8 cellular contexts compared by ENCODE assay signal in the genomic region with DNA sequence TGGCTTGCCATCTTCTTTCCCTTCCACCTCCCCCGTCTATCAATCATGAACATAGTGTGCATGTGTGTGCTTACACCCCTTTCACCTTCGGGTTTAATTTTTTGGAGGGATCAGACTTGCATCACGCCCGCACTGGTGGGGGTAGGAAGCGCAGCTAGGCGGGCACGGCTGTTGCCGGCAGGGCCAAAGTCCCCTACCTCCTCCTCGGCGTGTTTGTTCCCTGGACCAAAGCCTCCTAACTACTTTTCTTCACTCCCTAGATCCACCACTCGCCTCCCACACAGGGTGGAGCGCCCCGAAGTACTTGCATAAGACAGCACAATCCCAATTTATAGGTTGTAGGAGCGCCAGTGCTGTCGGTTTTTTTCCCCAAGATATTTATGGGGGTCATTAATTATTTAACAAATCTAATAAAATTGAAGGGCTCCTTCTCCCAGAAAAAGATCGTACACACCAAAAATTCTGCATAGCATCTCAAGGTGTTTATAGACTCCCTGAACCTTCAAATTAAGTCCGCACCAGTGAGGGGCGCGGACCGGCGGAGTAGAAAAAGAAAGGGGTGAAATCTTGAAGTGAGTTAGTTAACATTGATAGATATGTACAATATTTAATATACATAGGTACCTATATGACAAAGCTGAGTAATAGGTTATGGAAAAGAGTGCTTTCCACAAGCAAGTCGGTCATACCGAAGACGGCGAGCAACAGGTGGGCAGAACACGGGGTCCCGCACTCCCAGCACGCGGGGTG. TPM values are rescaled to one million over a fixed set of nuclear protein-coding genes. Genes with fewer than 3 reads are reported as not detected.
A peak's percentile ranks its signal among the peaks of the same experiment; 100 is the strongest.
DNase-seq lines count a peak whose midpoint lies in the region; ATAC-seq, FAIRE-seq and TF ChIP-seq lines count a peak whose summit lies in the region.

No MANE protein-coding gene starts in this region.

- FAIRE-seq in HepG2 (lab: Jason Lieb, UNC), result peak; percentile 62

- no peak for TF ChIP-seq EP300 in HepG2 (IDR thresholded peaks at IDR 0.05; ENCODE audit: low read depth in 2 of 2, low read length in 2 of 2)
- TF ChIP-seq EP300 in HepG2 (CRISPR knock-in tag; IDR thresholded peaks at IDR 0.05; ENCODE audit: borderline replicate concordance), result no peak

- H3K4me1 ChIP-seq in BLaER1 (no peaks in the 10 kb centered on the region), HUES6 (ENCODE audit: control insufficient read depth, insufficient read depth, low read length) (peaks cover 48% of the 10 kb centered on the region), HepG2 (ENCODE audit: insufficient read depth, low read length) (peaks cover 63% of the 10 kb centered on the region), thymus (ENCODE audit: control insufficient read depth, insufficient read depth, low read length) (no peaks in the 10 kb centered on the region)

- intact Hi-C loops in HepG2 (cut with micrococcal nuclease; ENCODE audit: unreplicated experiment), result loop anchor here (2.0 to 5.0 kb wide), 2 partner anchors 23 to 39 kb away; no protein-coding TSS in a partner anchor

- DNase-seq in HepG2 (ENCODE audit: low spot score) (peak; percentile 25), NK-92 (lab: John Stamatoyannopoulos, UW; ENCODE audit: unreplicated experiment) (no peak), foreskin melanocyte (no peak)

- POLR2A ChIA-PET in HepG2 (lab: Yijun Ruan, JAX), result interaction anchor here (0.6 to 3.0 kb wide), 7 partner anchors 11 to 1569 kb away, joined by 3 to 24 read pairs (median 4); a partner anchor contains a TSS

- H3K36me3 ChIP-seq in BLaER1 (no peaks in the 10 kb centered on the region), HUES6 (ENCODE audit: control insufficient read depth, insufficient read depth, low read length) (no peaks in the 10 kb centered on the region), HepG2 (replicated peaks in 1 of 2; ENCODE audit: control insufficient read depth in 1 of 2, insufficient read depth in 2 of 2, low read length in 2 of 2) (no peaks in the 10 kb centered on the region; a peak in 1 of 5 replicates), thymus (ENCODE audit: control insufficient read depth, insufficient read depth) (no peaks in the 10 kb centered on the region)

- CTCF ChIA-PET in HepG2 (lab: Yijun Ruan, JAX; ENCODE audit: low intra/inter-chr PET ratio, low total read pairs), result no interaction called here

- H2AFZ ChIP-seq in HepG2 (ENCODE audit: low read length), result no peak overlapping the region

- in situ Hi-C loops in HepG2 (cut with HindIII; ENCODE audit: extremely low pct_ligation_motif_present, low pct_unique_long_range_greater_than_20kb), result no loop called here

- TSS peak; percentile 60 for BruUV-seq in HepG2 (replicated peaks; lab: Mats Ljungman, UMichigan)

- H3K27me3 Mint-ChIP-seq in brain, result peaks cover 38% of the 10 kb centered on the region

- H4K20me1 ChIP-seq in BLaER1 (no peaks in the 10 kb centered on the region), HepG2 (ENCODE audit: insufficient read depth, low read length) (0 out of 2 replicates have a peak, but pooled peaks cover 2% of the 10 kb centered on the region)

- H3K9me3 Mint-ChIP-seq in brain, result no peaks in the 10 kb centered on the region

- no peak overlapping the region for H3K9ac ChIP-seq in BLaER1
- H3K9ac ChIP-seq in HUES6 (ENCODE audit: low read length), result peak overlapping the region; percentile 66
- H3K9ac ChIP-seq in HepG2 (ENCODE audit: insufficient read depth, low read depth, low read length), result peak overlapping the region; percentile 87

- H3K4me3 Mint-ChIP-seq in brain, result peak overlapping the region; percentile 80 to 92 (median 87)

- no peaks in the 10 kb centered on the region for H3K27me3 ChIP-seq in BLaER1
- peaks cover 12% of the 10 kb centered on the region for H3K27me3 ChIP-seq in HUES6 (ENCODE audit: control insufficient read depth, insufficient read depth, low read length)
- H3K27me3 ChIP-seq in HepG2 (ENCODE audit: control insufficient read depth in 1 of 2, insufficient read depth in 2 of 2, low read length in 2 of 2), result no peaks in the 10 kb centered on the region
- peaks cover 33% of the 10 kb centered on the region for H3K27me3 ChIP-seq in thymus (ENCODE audit: control insufficient read depth, insufficient read depth)

- no peak for TF ChIP-seq POLR2A in HepG2 (IDR thresholded peaks at IDR 0.05; ENCODE audit: insufficient read depth in 1 of 2, low read depth in 2 of 2, low read length in 2 of 2)

- H3K9me3 ChIP-seq in BLaER1 (no peaks in the 10 kb centered on the region), HUES6 (ENCODE audit: control insufficient read depth, insufficient read depth, low read depth, low read length) (no peaks in the 10 kb centered on the region), HepG2 (ENCODE audit: low read length) (no peaks in the 10 kb centered on the region), thymus (ENCODE audit: control insufficient read depth) (no peaks in the 10 kb centered on the region)

- H3K79me2 ChIP-seq in HepG2 (ENCODE audit: insufficient read depth, low read length), result peaks cover 43% of the 10 kb centered on the region

- H3K27ac Mint-ChIP-seq in brain, result peak overlapping the region in 3 of 5 experiments; percentile 35 to 67 (median 66)

- no peak for TF ChIP-seq RAD21 in HepG2 (CRISPR knock-in tag; IDR thresholded peaks at IDR 0.05)

- no peaks in the 10 kb centered on the region for H3K36me3 Mint-ChIP-seq in brain

- H3K27ac ChIP-seq in BLaER1, result no peak overlapping the region
- no peak overlapping the region; the same call in 1 of the 2 replicates for H3K27ac ChIP-seq in HUES6 (ENCODE audit: low read depth, low read length)
- peak overlapping the region; percentile 80 for H3K27ac ChIP-seq in HepG2 (ENCODE audit: extremely low read length, insufficient read depth, low read length)
- H3K27ac ChIP-seq in thymus (ENCODE audit: low read depth), result peak overlapping the region; percentile 42

- 2% methylated on average over 29 of the region's 29 CpGs for WGBS in HepG2 (ENCODE audit: low lambda C conversion rate)
- 5% methylated on average over 29 of the region's 29 CpGs for WGBS in thymus

- peak overlapping the region; percentile 67 for H3K4me2 ChIP-seq in BLaER1
- H3K4me2 ChIP-seq in HepG2 (ENCODE audit: low read depth, low read length), result peak overlapping the region; percentile 63

- no peak for TF ChIP-seq CTCF in brain (conservative IDR thresholded peaks at IDR 0.05)
- TF ChIP-seq CTCF in HepG2 (CRISPR knock-in tag; IDR thresholded peaks at IDR 0.05), result peak; percentile 53

- ATAC-seq in HepG2, result peak; percentile 63
- ATAC-seq in HG03159 (IDR thresholded peaks at IDR 0.05; ENCODE audit: unreplicated experiment), result no peak

- H3K4me1 Mint-ChIP-seq in brain, result peaks cover 32% of the 10 kb centered on the region

- peak overlapping the region; percentile 71 for H3K4me3 ChIP-seq in BLaER1
- H3K4me3 ChIP-seq in HUES6 (ENCODE audit: low read depth, low read length), result peak overlapping the region; percentile 87
- H3K4me3 ChIP-seq in HepG2 (replicated peaks in 1 of 3; ENCODE audit: insufficient read depth in 1 of 3, low read depth in 2 of 3, low read length in 3 of 3), result peak overlapping the region; percentile 78 to 98 (median 93)
- H3K4me3 ChIP-seq in thymus (ENCODE audit: low read length), result peak overlapping the region; percentile 54

TF ChIP-seq in HepG2, 621 proteins besides CTCF, POLR2A, EP300 and RAD21 (continues in another document):
- TF ChIP-seq ZNF605 (CRISPR knock-in tag; IDR thresholded peaks at IDR 0.05) (peak; percentile 61), ZNF30 (CRISPR knock-in tag; IDR thresholded peaks at IDR 0.05) (no peak), SP1 (IDR thresholded peaks at IDR 0.05) (no peak), SP1 (CRISPR knock-in tag; IDR thresholded peaks at IDR 0.05) (no peak), ATF7-NPFF (CRISPR knock-in tag; IDR thresholded peaks at IDR 0.05; ENCODE audit: low read depth) (no peak), FOXO1 (CRISPR knock-in tag; IDR thresholded peaks at IDR 0.05) (peak; percentile 14; the same call in 1 of the 2 replicates)
- TF ChIP-seq, protein P1, sequence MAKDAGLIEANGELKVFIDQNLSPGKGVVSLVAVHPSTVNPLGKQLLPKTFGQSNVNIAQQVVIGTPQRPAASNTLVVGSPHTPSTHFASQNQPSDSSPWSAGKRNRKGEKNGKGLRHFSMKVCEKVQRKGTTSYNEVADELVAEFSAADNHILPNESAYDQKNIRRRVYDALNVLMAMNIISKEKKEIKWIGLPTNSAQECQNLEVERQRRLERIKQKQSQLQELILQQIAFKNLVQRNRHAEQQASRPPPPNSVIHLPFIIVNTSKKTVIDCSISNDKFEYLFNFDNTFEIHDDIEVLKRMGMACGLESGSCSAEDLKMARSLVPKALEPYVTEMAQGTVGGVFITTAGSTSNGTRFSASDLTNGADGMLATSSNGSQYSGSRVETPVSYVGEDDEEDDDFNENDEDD (CRISPR knock-in tag; IDR thresholded peaks at IDR 0.05; ENCODE audit: borderline replicate concordance), result peak; percentile 32; the same call in 1 of the 2 replicates

RNA-seq across cellular contexts. Expression of a gene that starts 0.7 kb away (rescaled TPM):
- polyA plus RNA-seq in brain (ENCODE audit: insufficient read depth, low read depth, low replicate concordance), result 16.0 TPM
- total RNA-seq in HepG2 (2016; rRNA removed; fragmentation: Illumina TruSeq; extraction: Trizol), result 25.3 and 27.5 TPM in 2 replicates
- 4.7 and 5.4 TPM in 2 replicates for total RNA-seq in HepG2 (2016; cell fraction: cytosol; rRNA removed; fragmentation: Illumina TruSeq; extraction: Trizol; ENCODE audit: low read depth)
- 25.1 and 27.8 TPM in 2 replicates for total RNA-seq in HepG2 (2016; cell fraction: insoluble cytoplasmic fraction; rRNA removed; fragmentation: Illumina TruSeq; extraction: Trizol)
- total RNA-seq in HepG2 (2016; cell fraction: membrane; rRNA removed; fragmentation: Illumina TruSeq; extraction: Trizol), result 13.0 and 15.4 TPM in 2 replicates
- total RNA-seq in HepG2 (2016; cell fraction: nucleus; rRNA removed; fragmentation: Illumina TruSeq; extraction: Trizol), result 33.3 and 34.1 TPM in 2 replicates
- polyA plus RNA-seq in HepG2 (2011; rRNA removed), result 11.5 and 15.1 TPM in 2 replicates
- 10.5 and 12.5 TPM in 2 replicates for polyA plus RNA-seq in HepG2 (2011; cell fraction: cytosol; rRNA removed)
- polyA plus RNA-seq in HepG2 (2011; cell fraction: nucleus; rRNA removed), result 10.5 and 14.0 TPM in 2 replicates
- polyA plus RNA-seq in HepG2 (2012), result 8.6 and 13.0 TPM in 2 replicates
- polyA plus RNA-seq in HepG2 (2016; cell fraction: cytosol; fragmentation: Illumina TruSeq; extraction: Trizol; ENCODE audit: low read depth), result 3.6 and 4.0 TPM in 2 replicates
- 29.1 and 36.7 TPM in 2 replicates for polyA plus RNA-seq in HepG2 (2016; cell fraction: insoluble cytoplasmic fraction; fragmentation: Illumina TruSeq; extraction: Trizol; ENCODE audit: low read depth)
- 8.6 and 9.7 TPM in 2 replicates for polyA plus RNA-seq in HepG2 (2016; cell fraction: membrane; fragmentation: Illumina TruSeq; extraction: Trizol; ENCODE audit: low read depth)
- 20.5 and 26.3 TPM in 2 replicates for polyA plus RNA-seq in HepG2 (2016; cell fraction: nucleus; fragmentation: Illumina TruSeq; extraction: Trizol; ENCODE audit: insufficient read depth, low read depth)
- 10.4 and 30.2 TPM in 2 replicates for polyA minus RNA-seq in HepG2 (2011; rRNA and poly(A)+ RNA removed; ENCODE audit: low replicate concordance)
- polyA minus RNA-seq in HepG2 (2011; cell fraction: cytosol; rRNA and poly(A)+ RNA removed), result 14.1 and 17.4 TPM in 2 replicates
- polyA minus RNA-seq in HepG2 (2011; cell fraction: nucleus; rRNA and poly(A)+ RNA removed), result 57.2 and 60.5 TPM in 2 replicates
- 13.7 TPM for polyA plus RNA-seq in thymus

Comparison
In these comparisons a context has a peak if more than half of its experiments do, and no peak if none do; other contexts are left out.
1. H3K27ac ChIP-seq: peak in HepG2 (single experiment) and thymus (single experiment); none in BLaER1 (single experiment) and HUES6 (single experiment).
2. Peak in every context shown above with its lines, with median percentiles within 50 percentile points of each other: H3K4me3 ChIP-seq.